8 cellular contexts compared by ENCODE assay signal in the genomic region with DNA sequence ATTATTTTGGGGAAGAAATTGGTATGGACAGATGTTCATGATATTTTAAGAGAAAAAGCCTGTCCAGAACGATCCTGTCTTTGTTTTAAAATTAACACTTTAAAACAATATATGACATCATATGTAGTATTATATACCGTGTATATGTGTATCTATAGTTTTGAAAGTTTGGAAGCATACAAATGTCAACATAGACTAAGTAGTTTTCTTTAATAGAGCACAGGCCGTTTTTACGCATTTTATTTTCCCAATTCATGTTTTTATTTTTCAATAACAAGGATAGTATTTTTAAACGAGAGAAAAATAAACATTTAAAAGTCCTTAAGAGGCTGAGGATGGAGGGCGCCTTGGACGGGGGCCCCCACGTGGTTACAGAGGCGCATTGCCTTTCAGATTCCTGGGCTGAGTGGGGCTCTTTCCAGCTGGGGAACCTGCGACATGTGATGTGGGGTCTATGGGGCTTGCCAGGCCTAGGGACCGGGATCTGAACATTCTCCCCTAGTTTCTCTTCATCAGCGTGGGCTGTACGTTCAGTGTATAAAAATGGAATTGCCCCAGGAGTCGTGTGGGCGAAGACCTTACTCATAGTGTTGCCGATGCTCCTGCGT.
A peak's percentile ranks its signal among the peaks of the same experiment; 100 is the strongest.
DNase-seq lines count a peak whose midpoint lies in the region; ATAC-seq and TF ChIP-seq lines count a peak whose summit lies in the region.

No MANE protein-coding gene starts in this region.

- H3K27me3 Mint-ChIP-seq in activated CD8-positive, alpha-beta T cell treated with anti-CD3 and anti-CD28 coated beads, Interleukin-2, amount 10 ng/mL, durations not matched to agents 7 days and 5 days (ENCODE audit: low read depth) = peaks cover 19% of the 10 kb centered on the region
- peaks cover 14% of the 10 kb centered on the region for H3K27me3 Mint-ChIP-seq in endodermal cell (ENCODE audit: insufficient read depth)
- H3K27me3 Mint-ChIP-seq in mesothelial cell of epicardium (ENCODE audit: low read depth) = peaks cover 9% of the 10 kb centered on the region

- CTCF ChIA-PET in activated CD8-positive, alpha-beta T cell treated with anti-CD3 and anti-CD28 coated beads, Interleukin-2, amount 10 ng/mL, durations not matched to agents 7 days and 5 days (lab: Charles Lee) = interaction anchor here (0.6 to 4.2 kb wide), 27 partner anchors 12 to 560 kb away, joined by 3 to 25 read pairs (median 4); a partner anchor contains a TSS

- peak; percentile 84 for DNase-seq in AG20443 (ENCODE audit: low spot score)
- peak; percentile 39 for DNase-seq in GM19238 (ENCODE audit: insufficient read length, low spot score)
- DNase-seq in NCI-H526 (lab: John Stamatoyannopoulos, UW) = peak; percentile 35 to 76
- DNase-seq in activated CD8-positive, alpha-beta T cell treated with anti-CD3 and anti-CD28 coated beads, Interleukin-2, amount 10 ng/mL, durations not matched to agents 7 days and 5 days = peak; percentile 72
- DNase-seq in endodermal cell = peak; percentile 86
- DNase-seq in mesothelial cell of epicardium (ENCODE audit: low spot score in 2 of 2, unreplicated experiment in 2 of 2) = peak; percentile 44 to 61
- peak; percentile 41 to 46 for DNase-seq in stimulated activated CD8-positive, alpha-beta memory T cell treated with anti-CD3 and anti-CD28 coated beads, Interleukin-2, amount 100 ng/mL, for 48 hours (ENCODE audit: low read depth in 2 of 2)

- TF ChIP-seq CTCF in endodermal cell (conservative IDR thresholded peaks at IDR 0.05) (peak; percentile 82), mesothelial cell of epicardium (IDR thresholded peaks at IDR 0.05; ENCODE audit: unreplicated experiment) (peak; percentile 23)

- ATAC-seq in activated CD8-positive, alpha-beta T cell treated with anti-CD3 and anti-CD28 coated beads, Interleukin-2, amount 10 ng/mL, durations not matched to agents 7 days and 5 days = no peak
- no peak for ATAC-seq in GM19035 (IDR thresholded peaks at IDR 0.05; ENCODE audit: unreplicated experiment)

- peak overlapping the region; percentile 88 for H3K4me3 Mint-ChIP-seq in activated CD8-positive, alpha-beta T cell treated with anti-CD3 and anti-CD28 coated beads, Interleukin-2, amount 10 ng/mL, durations not matched to agents 7 days and 5 days
- H3K4me3 Mint-ChIP-seq in endodermal cell (peak overlapping the region; percentile 89), mesothelial cell of epicardium (peak overlapping the region; percentile 85)

- H3K9me3 ChIP-seq in endodermal cell (ENCODE audit: control insufficient read depth, low read length) = no peaks in the 10 kb centered on the region

- peaks cover 17% of the 10 kb centered on the region for H3K36me3 Mint-ChIP-seq in activated CD8-positive, alpha-beta T cell treated with anti-CD3 and anti-CD28 coated beads, Interleukin-2, amount 10 ng/mL, durations not matched to agents 7 days and 5 days (ENCODE audit: low read depth)
- peaks cover 8% of the 10 kb centered on the region for H3K36me3 Mint-ChIP-seq in endodermal cell (ENCODE audit: low read depth)
- H3K36me3 Mint-ChIP-seq in mesothelial cell of epicardium = peaks cover 8% of the 10 kb centered on the region

- 36 to 50% methylated on average over 12 to 13 of the region's 17 CpGs for WGBS in endodermal cell (ENCODE audit: insufficient coverage in 1 of 2, insufficient read length in 1 of 2), 2 experiments

- H3K36me3 ChIP-seq in endodermal cell (ENCODE audit: control insufficient read depth, insufficient read depth, low read length) = peaks cover 4% of the 10 kb centered on the region

- H3K27me3 ChIP-seq in endodermal cell (ENCODE audit: control insufficient read depth, insufficient read depth, low read length, poor library complexity, severe bottlenecking) = peaks cover 27% of the 10 kb centered on the region

- no peak overlapping the region for H3K9ac ChIP-seq in endodermal cell (ENCODE audit: extremely low read depth, low read length, poor library complexity, severe bottlenecking)

- H3K27ac Mint-ChIP-seq in activated CD8-positive, alpha-beta T cell treated with anti-CD3 and anti-CD28 coated beads, Interleukin-2, amount 10 ng/mL, durations not matched to agents 7 days and 5 days = no peak overlapping the region
- H3K27ac Mint-ChIP-seq in endodermal cell (no peak overlapping the region), mesothelial cell of epicardium (peak overlapping the region; percentile 74)

- peak overlapping the region; percentile 94 for H3K4me3 ChIP-seq in endodermal cell (ENCODE audit: low read length)

- no peak overlapping the region for H3K27ac ChIP-seq in endodermal cell (ENCODE audit: low read depth, low read length)

- H3K4me1 Mint-ChIP-seq in activated CD8-positive, alpha-beta T cell treated with anti-CD3 and anti-CD28 coated beads, Interleukin-2, amount 10 ng/mL, durations not matched to agents 7 days and 5 days (ENCODE audit: low read depth) = peaks cover 40% of the 10 kb centered on the region
- H3K4me1 Mint-ChIP-seq in endodermal cell = peaks cover 8% of the 10 kb centered on the region
- H3K4me1 Mint-ChIP-seq in mesothelial cell of epicardium = peaks cover 35% of the 10 kb centered on the region

- peaks cover 3% of the 10 kb centered on the region for H3K4me1 ChIP-seq in endodermal cell (ENCODE audit: control insufficient read depth, insufficient read depth, low read length)

- H3K9me3 Mint-ChIP-seq in activated CD8-positive, alpha-beta T cell treated with anti-CD3 and anti-CD28 coated beads, Interleukin-2, amount 10 ng/mL, durations not matched to agents 7 days and 5 days (ENCODE audit: insufficient read depth) = no peaks in the 10 kb centered on the region
- H3K9me3 Mint-ChIP-seq in endodermal cell (no peaks in the 10 kb centered on the region), mesothelial cell of epicardium (no peaks in the 10 kb centered on the region)

- POLR2A ChIA-PET in activated CD8-positive, alpha-beta T cell treated with anti-CD3 and anti-CD28 coated beads, Interleukin-2, amount 10 ng/mL, durations not matched to agents 7 days and 5 days (lab: Charles Lee) = interaction anchor here (1.7 kb wide), 1 partner anchor 165 kb away, joined by 6 read pairs; no protein-coding TSS in a partner anchor
